In the genomic region with DNA sequence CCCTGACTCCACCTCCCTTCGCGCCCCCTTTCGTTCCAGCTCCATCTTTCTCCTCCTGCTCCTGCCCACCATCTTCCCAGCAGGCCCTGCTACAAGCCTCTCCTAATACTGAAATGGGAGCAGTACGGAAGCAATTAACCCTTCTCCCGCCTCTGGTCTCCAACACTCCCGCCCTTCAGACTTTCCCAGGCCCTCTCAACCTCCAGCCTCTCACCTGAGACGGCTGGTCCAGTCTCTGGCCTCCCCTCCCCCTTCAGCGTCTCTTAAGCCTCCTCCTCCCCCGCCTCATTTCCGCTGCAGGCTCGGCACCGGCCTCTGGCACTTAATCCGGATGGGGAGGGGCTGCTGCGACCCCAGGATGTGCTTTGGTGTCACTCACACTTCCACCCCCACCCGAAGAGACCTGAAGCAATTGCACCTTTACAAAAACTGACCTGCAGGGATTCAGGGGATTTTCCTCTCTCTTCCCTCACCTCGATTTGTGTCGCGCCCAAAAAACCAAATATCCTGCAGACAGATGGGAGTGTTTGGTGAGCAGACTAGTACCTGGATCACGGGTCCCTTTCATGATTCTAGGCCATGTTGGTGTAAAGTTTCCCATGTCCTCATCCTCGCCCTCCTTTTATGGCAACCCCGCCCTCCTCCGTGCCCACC, we compare ENCODE assay signal across 7 cellular contexts. TPM values are rescaled to one million over a fixed set of nuclear protein-coding genes. Genes with fewer than 3 reads are reported as not detected.
DNase-seq lines count a peak whose midpoint lies in the region; ATAC-seq and TF ChIP-seq lines count a peak whose summit lies in the region.

No MANE protein-coding gene starts in this region.

- DNase-seq in GM10266 (ENCODE audit: extremely low spot score) (peak; percentile 28), HFFc6 (no peak), NCI-H2029 treated with DMSO at 0.1 percent for 48 hours (lab: John Stamatoyannopoulos, UW) (peak; percentile 30), fibroblast of pulmonary artery (ENCODE audit: low read depth) (peak; percentile 35), tibial artery (peak; percentile 24 to 65)
- no peak for DNase-seq in activated T-cell treated with anti-CD3 and anti-CD28 coated beads, Interleukin-2, amount 50 U/mL, for 4 hours
- DNase-seq in naive thymus-derived CD8-positive, alpha-beta T cell = peak in 7 of 10 donors; percentile 6 to 63 (median 17)

- peak overlapping the region; percentile 97 for H3K4me3 Mint-ChIP-seq in HFFc6
- peak overlapping the region; percentile 96 for H3K4me3 Mint-ChIP-seq in activated T-cell treated with anti-CD3 and anti-CD28 coated beads, Interleukin-2, amount 50 U/mL, for 4 hours
- H3K4me3 Mint-ChIP-seq in naive thymus-derived CD8-positive, alpha-beta T cell = peak overlapping the region; percentile 90 to 99 (median 96)

- POLR2A ChIA-PET in naive thymus-derived CD8-positive, alpha-beta T cell (lab: Charles Lee) = interaction anchor here (2.0 kb wide), 1 partner anchor 39 kb away, joined by 8 read pairs; a partner anchor contains a TSS

- intact Hi-C loops in tibial artery (cut with DNase I; ENCODE audit: low total_unique reads) = no loop called here

- no peaks in the 10 kb centered on the region for H3K27me3 ChIP-seq in tibial artery

- H3K4me3 ChIP-seq in fibroblast of pulmonary artery (replicated peaks; ENCODE audit: low read depth, low read length) (peak overlapping the region; percentile 85), tibial artery (peak overlapping the region; percentile 65 to 73)

- TF ChIP-seq CTCF in GM10266 (IDR thresholded peaks at IDR 0.05; ENCODE audit: control insufficient read depth, insufficient read depth, low read depth, missing control alignments) (no peak), HFFc6 (IDR thresholded peaks at IDR 0.05) (no peak), fibroblast of pulmonary artery (IDR thresholded peaks at IDR 0.05; ENCODE audit: low read length, missing control alignments) (no peak), tibial artery (IDR thresholded peaks at IDR 0.05) (no peak)

- H3K9me3 Mint-ChIP-seq in HFFc6 = no peaks in the 10 kb centered on the region
- no peaks in the 10 kb centered on the region for H3K9me3 Mint-ChIP-seq in activated T-cell treated with anti-CD3 and anti-CD28 coated beads, Interleukin-2, amount 50 U/mL, for 4 hours
- no peaks in the 10 kb centered on the region for H3K9me3 Mint-ChIP-seq in naive thymus-derived CD8-positive, alpha-beta T cell

- H3K27me3 Mint-ChIP-seq in HFFc6 (ENCODE audit: insufficient read depth) = peaks cover 4% of the 10 kb centered on the region
- no peaks in the 10 kb centered on the region for H3K27me3 Mint-ChIP-seq in activated T-cell treated with anti-CD3 and anti-CD28 coated beads, Interleukin-2, amount 50 U/mL, for 4 hours (ENCODE audit: low read depth)
- no peaks in the 10 kb centered on the region for H3K27me3 Mint-ChIP-seq in naive thymus-derived CD8-positive, alpha-beta T cell

- H3K27ac Mint-ChIP-seq in HFFc6 = peak overlapping the region; percentile 89
- H3K27ac Mint-ChIP-seq in naive thymus-derived CD8-positive, alpha-beta T cell = peak overlapping the region; percentile 94 to 99 (median 98)

- H3K27ac ChIP-seq in tibial artery = peak overlapping the region; percentile 79 to 86

- H3K36me3 ChIP-seq in tibial artery = no peaks in the 10 kb centered on the region

- no peaks in the 10 kb centered on the region for H3K4me1 ChIP-seq in tibial artery

- H3K36me3 Mint-ChIP-seq in HFFc6 (ENCODE audit: low read depth) = peaks cover 17% of the 10 kb centered on the region
- peaks cover 8% of the 10 kb centered on the region for H3K36me3 Mint-ChIP-seq in activated T-cell treated with anti-CD3 and anti-CD28 coated beads, Interleukin-2, amount 50 U/mL, for 4 hours (ENCODE audit: insufficient read depth)
- peaks cover 0 to 5% (median 0%) of the 10 kb centered on the region in 3 donors for H3K36me3 Mint-ChIP-seq in naive thymus-derived CD8-positive, alpha-beta T cell

- H3K9me3 ChIP-seq in tibial artery = no peaks in the 10 kb centered on the region

- peak; percentile 23 to 47 for ATAC-seq in activated T-cell treated with anti-CD3 and anti-CD28 coated beads, Interleukin-2, amount 50 U/mL, for 4 hours
- peak; percentile 45 to 50 for ATAC-seq in naive thymus-derived CD8-positive, alpha-beta T cell

- peaks cover 23% of the 10 kb centered on the region for H3K4me1 Mint-ChIP-seq in HFFc6 (ENCODE audit: low read depth)
- peaks cover 15% of the 10 kb centered on the region for H3K4me1 Mint-ChIP-seq in activated T-cell treated with anti-CD3 and anti-CD28 coated beads, Interleukin-2, amount 50 U/mL, for 4 hours (ENCODE audit: low read depth)
- H3K4me1 Mint-ChIP-seq in naive thymus-derived CD8-positive, alpha-beta T cell = peaks cover 11 to 22% (median 18%) of the 10 kb centered on the region in 4 donors

RNA-seq across cellular contexts. Expression of a gene that starts 0.7 kb away (rescaled TPM):
- total RNA-seq in HFFc6 (2021; fragmentation: NEBNext Ultra II Directional; extraction: Animal tissue kit (Norgen Biotek cat#: 25700)) = 10 to 100 TPM; 65.0 to 81.7 (median 74.0) TPM
- 10 to 100 TPM; 17.1 to 23.4 (median 21.2) TPM for total RNA-seq in activated T-cell treated with anti-CD3 and anti-CD28 coated beads, Interleukin-2, amount 50 U/mL, for 4 hours
- 10 to 100 TPM; 25.2 to 26.8 TPM for total RNA-seq in naive thymus-derived CD8-positive, alpha-beta T cell
- 10 to 100 TPM; 66.4 to 71.4 (median 69.3) TPM for polyA plus RNA-seq in naive thymus-derived CD8-positive, alpha-beta T cell

RNA-seq across cellular contexts. Expression of a gene that starts 22.3 kb away (rescaled TPM):
- total RNA-seq in HFFc6 (2021; fragmentation: NEBNext Ultra II Directional; extraction: Animal tissue kit (Norgen Biotek cat#: 25700)) = not detected
- total RNA-seq in activated T-cell treated with anti-CD3 and anti-CD28 coated beads, Interleukin-2, amount 50 U/mL, for 4 hours = not detected
- total RNA-seq in naive thymus-derived CD8-positive, alpha-beta T cell = not detected
- not detected for polyA plus RNA-seq in naive thymus-derived CD8-positive, alpha-beta T cell

RNA-seq across cellular contexts. Expression of a gene that starts 39.4 kb away (rescaled TPM):
- total RNA-seq in HFFc6 (2021; fragmentation: NEBNext Ultra II Directional; extraction: Animal tissue kit (Norgen Biotek cat#: 25700)) = 1 to 10 TPM in 1 of 6 experiments, under 1 TPM in 5; 0.19 to 1.4 (median 0.32) TPM
- total RNA-seq in activated T-cell treated with anti-CD3 and anti-CD28 coated beads, Interleukin-2, amount 50 U/mL, for 4 hours = 10 to 100 TPM in 1 of 3 donors, 1 to 10 TPM in 2; 8.5 to 10.7 (median 8.7) TPM
- 10 to 100 TPM; 54.3 to 57.2 TPM for total RNA-seq in naive thymus-derived CD8-positive, alpha-beta T cell
- 100 to 1,000 TPM in 2 of 3 donors, 10 to 100 TPM in 1; 92.9 to 115 (median 106) TPM for polyA plus RNA-seq in naive thymus-derived CD8-positive, alpha-beta T cell

RNA-seq across cellular contexts. Expression of a gene that starts 56.5 kb away (rescaled TPM):
- not detected for total RNA-seq in HFFc6 (2021; fragmentation: NEBNext Ultra II Directional; extraction: Animal tissue kit (Norgen Biotek cat#: 25700))
- total RNA-seq in activated T-cell treated with anti-CD3 and anti-CD28 coated beads, Interleukin-2, amount 50 U/mL, for 4 hours = 10 to 100 TPM; 16.0 to 17.9 (median 16.5) TPM
- total RNA-seq in naive thymus-derived CD8-positive, alpha-beta T cell = 10 to 100 TPM; 30.3 to 33.8 TPM
- 10 to 100 TPM; 87.5 to 98.5 (median 92.1) TPM for polyA plus RNA-seq in naive thymus-derived CD8-positive, alpha-beta T cell

Comparison
In these comparisons a context has a peak if more than half of its experiments do, and no peak if none do; other contexts are left out.
1. DNase-seq: peak in GM10266 (single experiment), NCI-H2029 treated with DMSO at 0.1 percent for 48 hours (single experiment), fibroblast of pulmonary artery (single experiment), naive thymus-derived CD8-positive, alpha-beta T cell (7 of 10) and tibial artery (2 of 2); none in HFFc6 (single experiment) and activated T-cell treated with anti-CD3 and anti-CD28 coated beads, Interleukin-2, amount 50 U/mL, for 4 hours (single experiment).
2. RNA of a gene that starts 39.4 kb away (total RNA-seq): 54.3 to 57.2 TPM in naive thymus-derived CD8-positive, alpha-beta T cell; 8.5 to 10.7 TPM in activated T-cell treated with anti-CD3 and anti-CD28 coated beads, Interleukin-2, amount 50 U/mL, for 4 hours and 0.19 to 1.4 TPM in HFFc6; every median in the first group is over 4 times any median in the second.
3. Peak in every context shown above with its lines, with median percentiles within 50 percentile points of each other: H3K4me3 Mint-ChIP-seq.